10 cellular contexts compared by ENCODE assay signal in genomic region chr11:15968461-15969130, GRCh38.
DNase-seq lines count a peak whose midpoint lies in the region; ATAC-seq and TF ChIP-seq lines count a peak whose summit lies in the region.
"Had no signal": no experiment of that assay in that cellular context is flagged by ENCODE, and none has a peak within 500 bp of the region (broad histone marks: within the 10 kb centered on the region; RNA-seq: fewer than 3 reads in every experiment).

No MANE protein-coding gene starts in this region.

- H3K27me3 ChIP-seq in iPS-20b (ENCODE audit: insufficient read depth, low read length) (no peaks in the 10 kb centered on the region; the same call in 1 of the 2 replicates), skeletal muscle tissue (ENCODE audit: control insufficient read depth in 3 of 3, insufficient read depth in 3 of 3, low read length in 3 of 3) (no peaks in the 10 kb centered on the region)

- TF ChIP-seq CTCF in omental fat pad (IDR thresholded peaks at IDR 0.05): no peak

- H3K4me3 ChIP-seq in iPS-20b (ENCODE audit: low read length) (no peak overlapping the region), skeletal muscle tissue (ENCODE audit: low read length in 3 of 3) (peak overlapping the region; percentile 2 to 48 (median 13))

- no peak for ATAC-seq in omental fat pad (ENCODE audit: low FRiP score)

- DNase-seq in HT-29 (ENCODE audit: low spot score) (peak; percentile 20), astrocyte of the hippocampus (ENCODE audit: low read depth, low spot score) (peak; percentile 35), CD1c-positive myeloid dendritic cell (ENCODE audit: extremely low spot score) (no peak), germinal center (ENCODE audit: low spot score) (no peak), omental fat pad (ENCODE audit: low spot score) (no peak)
- no peak for DNase-seq in stimulated activated naive CD4-positive, alpha-beta T cell (lab: John Stamatoyannopoulos, UW)
- DNase-seq: GOT3, T1000 had no signal

- H3K9me3 ChIP-seq in iPS-20b (ENCODE audit: insufficient read depth, low read depth, low read length) (no peaks in the 10 kb centered on the region), skeletal muscle tissue (ENCODE audit: control insufficient read depth in 3 of 3, low read length in 3 of 3) (no peaks in the 10 kb centered on the region)

- H3K9ac ChIP-seq in iPS-20b (ENCODE audit: low read depth, low read length) (peak overlapping the region; percentile 41; the same call in 1 of the 2 replicates), skeletal muscle tissue (ENCODE audit: low read depth in 1 of 3, low read length in 3 of 3) (peak overlapping the region; percentile 60 to 80 (median 69))

- H3K36me3 ChIP-seq in iPS-20b (ENCODE audit: insufficient read depth, low read depth, low read length) (no peaks in the 10 kb centered on the region), skeletal muscle tissue (ENCODE audit: control insufficient read depth in 3 of 3, insufficient read depth in 3 of 3, low read length in 3 of 3) (no peaks in the 10 kb centered on the region)

- H3K4me1 ChIP-seq in iPS-20b (ENCODE audit: insufficient read depth, low read length): peaks cover 12% of the 10 kb centered on the region
- H3K4me1 ChIP-seq in skeletal muscle tissue (ENCODE audit: control insufficient read depth in 3 of 3, insufficient read depth in 3 of 3, low read length in 3 of 3): peaks cover 22 to 40% (median 30%) of the 10 kb centered on the region in 3 donors

- no peak overlapping the region for H3K27ac ChIP-seq in iPS-20b (ENCODE audit: low read length)
- H3K27ac ChIP-seq in skeletal muscle tissue (ENCODE audit: low read depth, low read length): peak overlapping the region; percentile 91

Comparison
In these comparisons a context has a peak if more than half of its experiments do, and no peak if none do; other contexts are left out.
1. DNase-seq: peak in HT-29 (single experiment) and astrocyte of the hippocampus (single experiment); none in CD1c-positive myeloid dendritic cell (single experiment), stimulated activated naive CD4-positive, alpha-beta T cell (0 of 6), germinal center (single experiment) and omental fat pad (single experiment).